Comparison of ENCODE assay signal across 8 cellular contexts in the genomic region with DNA sequence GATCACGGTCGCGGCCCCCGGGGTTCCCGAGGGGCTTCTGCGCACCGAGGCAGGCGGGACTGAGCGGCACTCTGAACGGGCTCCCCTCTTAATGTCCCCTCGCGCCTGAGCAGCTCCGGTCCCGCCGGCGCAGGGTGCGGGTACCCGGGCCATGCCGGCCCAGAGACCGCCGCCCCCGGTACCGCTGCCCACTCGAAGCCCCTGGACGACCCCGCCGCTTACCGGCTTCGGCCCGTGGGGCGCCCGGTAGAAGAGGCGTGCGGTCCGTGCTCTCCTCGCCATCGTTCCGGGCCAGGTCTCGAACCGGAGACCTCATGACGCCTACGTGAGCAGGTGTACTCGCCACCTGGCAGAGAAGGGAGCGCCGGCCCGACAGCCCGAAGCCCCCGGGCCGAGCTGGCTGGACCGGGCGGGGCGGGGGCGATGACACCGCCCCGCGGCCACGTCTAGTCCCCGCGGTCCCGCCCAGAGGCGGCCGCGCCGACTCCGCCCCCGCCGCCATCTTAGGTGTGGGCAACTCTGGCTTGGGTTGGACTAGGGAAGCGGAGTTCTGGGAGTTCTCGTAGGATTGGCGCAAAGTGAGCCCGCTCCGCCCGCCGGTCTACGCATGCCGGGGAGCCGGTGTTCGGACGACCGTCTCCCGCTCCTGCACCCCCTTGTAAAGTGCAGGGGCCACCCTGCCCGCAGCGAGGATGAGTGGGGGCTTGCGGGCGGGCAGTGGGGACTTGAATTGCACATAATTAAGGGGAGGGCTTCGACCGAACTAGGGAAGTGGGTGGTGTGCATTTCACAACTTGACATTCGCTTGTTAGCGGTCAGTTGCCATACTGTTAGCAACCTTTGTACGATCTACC. TPM values are rescaled to one million over a fixed set of nuclear protein-coding genes. Genes with fewer than 3 reads are reported as not detected.
DNase-seq lines count a peak whose midpoint lies in the region; ATAC-seq and TF ChIP-seq lines count a peak whose summit lies in the region.

TSS of gene SLC17A5 (minus strand) at position 422 of the 854 bp plus-strand sequence. CDS start at position 316, 106 bp downstream.

- peaks cover 19% of the 10 kb centered on the region for H3K4me1 ChIP-seq in suprapubic skin

- no peaks in the 10 kb centered on the region for H3K27me3 ChIP-seq in suprapubic skin

- DNase-seq in NCI-H1048 (lab: John Stamatoyannopoulos, UW), result peak; percentile 57
- no peak for DNase-seq in SK-N-MC (ENCODE audit: low read depth, low spot score)
- DNase-seq in activated naive CD4-positive, alpha-beta T cell treated with anti-CD3 and anti-CD28 coated beads, Interleukin-2, amount 50 U/mL, for 72 hours (ENCODE audit: low spot score in 2 of 2), result peak; percentile 87
- DNase-seq in glomerular endothelial cell (ENCODE audit: extremely low read depth, low read depth, low spot score), result no peak
- DNase-seq in occipital lobe (lab: John Stamatoyannopoulos, UW), result peak; percentile 95
- peak; percentile 95 for DNase-seq in suprapubic skin (ENCODE audit: low spot score in 2 of 2)

- peak within 1 kb of the TSS; percentile 87 for H3K9ac ChIP-seq in SK-N-MC (ENCODE audit: insufficient read length)

- WGBS in suprapubic skin, result 0% methylated on average over 40 of the region's 90 CpGs

- H3K27ac Mint-ChIP-seq in activated naive CD4-positive, alpha-beta T cell treated with anti-CD3 and anti-CD28 coated beads, Interleukin-2, amount 50 U/mL, for 72 hours, result peak within 1 kb of the TSS; percentile 90 to 98

- TF ChIP-seq POLR2A in suprapubic skin (IDR thresholded peaks at IDR 0.05), result no peak

- ATAC-seq in HG02588 (IDR thresholded peaks at IDR 0.05; ENCODE audit: unreplicated experiment), result peak; percentile 89
- ATAC-seq in activated naive CD4-positive, alpha-beta T cell treated with anti-CD3 and anti-CD28 coated beads, Interleukin-2, amount 50 U/mL, for 72 hours, result peak; percentile 91 to 93

- TF ChIP-seq EP300 in suprapubic skin (IDR thresholded peaks at IDR 0.05), result no peak

- H3K9me3 ChIP-seq in SK-N-MC (ENCODE audit: low read depth, low read length) (no peaks in the 10 kb centered on the region), suprapubic skin (no peaks in the 10 kb centered on the region)

- H3K36me3 Mint-ChIP-seq in activated naive CD4-positive, alpha-beta T cell treated with anti-CD3 and anti-CD28 coated beads, Interleukin-2, amount 50 U/mL, for 72 hours, result peaks cover 5 to 9% of the 10 kb centered on the region in 2 donors

- H3K9me3 Mint-ChIP-seq in activated naive CD4-positive, alpha-beta T cell treated with anti-CD3 and anti-CD28 coated beads, Interleukin-2, amount 50 U/mL, for 72 hours, result no peaks in the 10 kb centered on the region

- H3K4me3 ChIP-seq in GM08714 (ENCODE audit: low read length), result peak within 1 kb of the TSS; percentile 96
- H3K4me3 ChIP-seq in SK-N-MC, result peak within 1 kb of the TSS; percentile 99
- H3K4me3 ChIP-seq in suprapubic skin, result peak within 1 kb of the TSS; percentile 83

- H3K36me3 ChIP-seq in SK-N-MC (ENCODE audit: insufficient read depth, low read length), result no peaks in the 10 kb centered on the region
- H3K36me3 ChIP-seq in suprapubic skin, result no peaks in the 10 kb centered on the region

- TF ChIP-seq CTCF in suprapubic skin (IDR thresholded peaks at IDR 0.05), result no peak

- peak within 1 kb of the TSS; percentile 60 for H3K27ac ChIP-seq in SK-N-MC
- H3K27ac ChIP-seq in suprapubic skin, result peak within 1 kb of the TSS; percentile 91

RNA-seq across cellular contexts. Expression of gene SLC17A5, which starts in this region (rescaled TPM):
- 1 to 10 TPM; 5.3 to 7.2 TPM for total RNA-seq in activated naive CD4-positive, alpha-beta T cell treated with anti-CD3 and anti-CD28 coated beads, Interleukin-2, amount 50 U/mL, for 72 hours
- total RNA-seq in glomerular endothelial cell (22.8 and 28.3 TPM in 2 replicates), occipital lobe (27.9 TPM), suprapubic skin (10 to 100 TPM in 2 of 4 donors, 1 to 10 TPM in 2; 8.0 to 14.0 (median 11.2) TPM)

Comparison
In these comparisons a context has a peak if more than half of its experiments do, and no peak if none do; other contexts are left out.
1. DNase-seq: peak in NCI-H1048 (single experiment), activated naive CD4-positive, alpha-beta T cell treated with anti-CD3 and anti-CD28 coated beads, Interleukin-2, amount 50 U/mL, for 72 hours (2 of 2), occipital lobe (single experiment) and suprapubic skin (2 of 2); none in SK-N-MC (single experiment) and glomerular endothelial cell (single experiment).
2. Peak in every context shown above with its lines, with median percentiles within 50 percentile points of each other: H3K4me3 ChIP-seq.